1 cellular context compared by ENCODE assay signal in genomic region chr9:129544766-129545165, GRCh38.
TF ChIP-seq lines count a peak whose summit lies in the region.

No MANE protein-coding gene starts in this region.

TF ChIP-seq in SK-N-SH treated with all-trans-retinoic acid at 6 μM for 48 hours, 23 proteins besides CTCF, POLR2A, EP300 and RAD21 (continued from another document):
- TF ChIP-seq TOX (CRISPR knock-in tag; IDR thresholded peaks at IDR 0.05; ENCODE audit: borderline replicate concordance): no peak
- TF ChIP-seq PATZ1 (CRISPR knock-in tag; IDR thresholded peaks at IDR 0.05; ENCODE audit: borderline replicate concordance): no peak
- TF ChIP-seq RARB (CRISPR knock-in tag; IDR thresholded peaks at IDR 0.05): no peak
- no peak for TF ChIP-seq GLIS3 (CRISPR knock-in tag; IDR thresholded peaks at IDR 0.05)
- TF ChIP-seq BACH2 (CRISPR knock-in tag; IDR thresholded peaks at IDR 0.05; ENCODE audit: borderline replicate concordance): no peak
- TF ChIP-seq ESRRG (CRISPR knock-in tag; IDR thresholded peaks at IDR 0.05): no peak
- no peak for TF ChIP-seq ZNF70 (CRISPR knock-in tag; IDR thresholded peaks at IDR 0.05)
